Comparison of ENCODE assay signal across 35 cellular contexts in genomic region chr11:84273541-84273940, GRCh38.
"Had no signal": no experiment of that assay in that cellular context is flagged by ENCODE, and none has a peak within 500 bp of the region (broad histone marks: within the 10 kb centered on the region; RNA-seq: fewer than 3 reads in every experiment).

No MANE protein-coding gene starts in this region.

- H3K4me3 Mint-ChIP-seq: activated B cell treated with CpG ODN at 0.5 μM for 24 hours; activated CD4-positive, alpha-beta memory T cell treated with anti-CD3 and anti-CD28 coated beads, Interleukin-2, amount 10 ng/mL, durations not matched to agents 7 days and 5 days; activated CD4-positive, alpha-beta T cell treated with anti-CD3 and anti-CD28 coated beads, Interleukin-2, amount 10 ng/mL, durations not matched to agents 24 days and 14 days; activated CD8-positive, alpha-beta memory T cell treated with anti-CD3 and anti-CD28 coated beads, Interleukin-2, amount 10 ng/mL, durations not matched to agents 7 days and 5 days; activated CD8-positive, alpha-beta T cell treated with anti-CD3 and anti-CD28 coated beads, Interleukin-2, amount 10 ng/mL, durations not matched to agents 7 days and 5 days; activated naive CD4-positive, alpha-beta T cell treated with anti-CD3 and anti-CD28 coated beads for 36 hours; activated naive CD4-positive, alpha-beta T cell treated with anti-CD3 and anti-CD28 coated beads, Interleukin-2, amount 50 U/mL, for 24 hours; activated naive CD8-positive, alpha-beta T cell; activated naive CD8-positive, alpha-beta T cell treated with anti-CD3 and anti-CD28 coated beads, Interleukin-2, amount 10 ng/mL, durations not matched to agents 7 days and 5 days; activated naive CD8-positive, alpha-beta T cell treated with anti-CD3 and anti-CD28 coated beads, Interleukin-2, amount 50 U/mL, for 24 hours; activated T-cell treated with anti-CD3 and anti-CD28 coated beads, Interleukin-2, amount 50 U/mL, for 4 hours; activated T-cell treated with anti-CD3 and anti-CD28 coated beads, Interleukin-2, amount 50 U/mL, for 72 hours; activated T-helper 1 cell treated with anti-CD3 and anti-CD28 coated beads, Interleukin-12 subunit alpha, Interleukin-12 subunit beta, Interleukin-2, Interleukin-4 antibody, amounts not matched to agents 30 ng/mL and 10 ng/mL and 1 ng/mL, durations not matched to agents 14 hours and 24 hours and 36 hours; activated T-helper 17 cell treated with anti-CD3 and anti-CD28 coated beads, Interleukin-2, amount 50 U/mL, for 72 hours; brain; T-helper 1 cell treated with Interleukin-12 subunit alpha and Interleukin-12 subunit beta and Interleukin-4 antibody, amounts not matched to agents 30 μg/mL and 1 μg/mL, for 36 hours; T-helper 2 cell treated with Interferon-gamma antibody and Interleukin-4, amounts not matched to agents 5 μg/mL and 100 μg/mL, for 36 hours had no signal

- H3K27ac Mint-ChIP-seq: activated B cell treated with CpG ODN at 0.5 μM for 24 hours; activated CD4-positive, alpha-beta memory T cell treated with anti-CD3 and anti-CD28 coated beads, Interleukin-2, amount 10 ng/mL, durations not matched to agents 7 days and 5 days; activated CD4-positive, alpha-beta T cell treated with anti-CD3 and anti-CD28 coated beads, Interleukin-2, amount 10 ng/mL, durations not matched to agents 24 days and 14 days; activated CD8-positive, alpha-beta memory T cell treated with anti-CD3 and anti-CD28 coated beads, Interleukin-2, amount 10 ng/mL, durations not matched to agents 7 days and 5 days; activated CD8-positive, alpha-beta T cell treated with anti-CD3 and anti-CD28 coated beads, Interleukin-2, amount 10 ng/mL, durations not matched to agents 7 days and 5 days; activated naive CD4-positive, alpha-beta T cell treated with anti-CD3 and anti-CD28 coated beads for 36 hours; activated naive CD4-positive, alpha-beta T cell treated with anti-CD3 and anti-CD28 coated beads, Interleukin-2, amount 50 U/mL, for 24 hours; activated naive CD8-positive, alpha-beta T cell; activated naive CD8-positive, alpha-beta T cell treated with anti-CD3 and anti-CD28 coated beads, Interleukin-2, amount 10 ng/mL, durations not matched to agents 7 days and 5 days; activated naive CD8-positive, alpha-beta T cell treated with anti-CD3 and anti-CD28 coated beads, Interleukin-2, amount 50 U/mL, for 24 hours; activated T-cell treated with anti-CD3 and anti-CD28 coated beads, Interleukin-2, amount 50 U/mL, for 72 hours; activated T-helper 1 cell treated with anti-CD3 and anti-CD28 coated beads, Interleukin-12 subunit alpha, Interleukin-12 subunit beta, Interleukin-2, Interleukin-4 antibody, amounts not matched to agents 30 ng/mL and 10 ng/mL and 1 ng/mL, durations not matched to agents 14 hours and 24 hours and 36 hours; activated T-helper 17 cell treated with anti-CD3 and anti-CD28 coated beads, Interleukin-2, amount 50 U/mL, for 72 hours; brain; T-helper 1 cell treated with Interleukin-12 subunit alpha and Interleukin-12 subunit beta and Interleukin-4 antibody, amounts not matched to agents 30 μg/mL and 1 μg/mL, for 36 hours; T-helper 2 cell treated with Interferon-gamma antibody and Interleukin-4, amounts not matched to agents 5 μg/mL and 100 μg/mL, for 36 hours had no signal

- H3K36me3 Mint-ChIP-seq: activated CD8-positive, alpha-beta memory T cell treated with anti-CD3 and anti-CD28 coated beads, Interleukin-2, amount 10 ng/mL, durations not matched to agents 7 days and 5 days; activated naive CD4-positive, alpha-beta T cell treated with anti-CD3 and anti-CD28 coated beads, Interleukin-2, amount 50 U/mL, for 24 hours; activated naive CD8-positive, alpha-beta T cell; activated naive CD8-positive, alpha-beta T cell treated with anti-CD3 and anti-CD28 coated beads, Interleukin-2, amount 10 ng/mL, durations not matched to agents 7 days and 5 days; brain had no signal

- H3K9me3 Mint-ChIP-seq: brain had no signal

- H3K4me3 ChIP-seq: cardiac muscle cell had no signal

- H3K27me3 Mint-ChIP-seq: activated B cell treated with CpG ODN at 0.5 μM for 24 hours; activated CD4-positive, alpha-beta memory T cell treated with anti-CD3 and anti-CD28 coated beads, Interleukin-2, amount 10 ng/mL, durations not matched to agents 7 days and 5 days; activated CD4-positive, alpha-beta T cell treated with anti-CD3 and anti-CD28 coated beads, Interleukin-2, amount 10 ng/mL, durations not matched to agents 24 days and 14 days; activated CD8-positive, alpha-beta memory T cell treated with anti-CD3 and anti-CD28 coated beads, Interleukin-2, amount 10 ng/mL, durations not matched to agents 7 days and 5 days; activated naive CD4-positive, alpha-beta T cell treated with anti-CD3 and anti-CD28 coated beads, Interleukin-2, amount 50 U/mL, for 24 hours; activated naive CD8-positive, alpha-beta T cell; activated naive CD8-positive, alpha-beta T cell treated with anti-CD3 and anti-CD28 coated beads, Interleukin-2, amount 10 ng/mL, durations not matched to agents 7 days and 5 days; activated naive CD8-positive, alpha-beta T cell treated with anti-CD3 and anti-CD28 coated beads, Interleukin-2, amount 50 U/mL, for 24 hours; activated T-helper 17 cell treated with anti-CD3 and anti-CD28 coated beads, Interleukin-2, amount 50 U/mL, for 72 hours had no signal

- H3K4me1 Mint-ChIP-seq: activated B cell treated with CpG ODN at 0.5 μM for 24 hours; activated CD4-positive, alpha-beta memory T cell treated with anti-CD3 and anti-CD28 coated beads, Interleukin-2, amount 10 ng/mL, durations not matched to agents 7 days and 5 days; activated CD4-positive, alpha-beta T cell treated with anti-CD3 and anti-CD28 coated beads, Interleukin-2, amount 10 ng/mL, durations not matched to agents 24 days and 14 days; activated CD8-positive, alpha-beta memory T cell treated with anti-CD3 and anti-CD28 coated beads, Interleukin-2, amount 10 ng/mL, durations not matched to agents 7 days and 5 days; activated naive CD4-positive, alpha-beta T cell treated with anti-CD3 and anti-CD28 coated beads, Interleukin-2, amount 50 U/mL, for 24 hours; activated naive CD8-positive, alpha-beta T cell treated with anti-CD3 and anti-CD28 coated beads, Interleukin-2, amount 10 ng/mL, durations not matched to agents 7 days and 5 days; activated naive CD8-positive, alpha-beta T cell treated with anti-CD3 and anti-CD28 coated beads, Interleukin-2, amount 50 U/mL, for 24 hours; activated T-helper 17 cell treated with anti-CD3 and anti-CD28 coated beads, Interleukin-2, amount 50 U/mL, for 72 hours; brain had no signal

- H3K27me3 ChIP-seq: cardiac muscle cell had no signal

- DNase-seq: activated B cell treated with CpG ODN at 0.5 μM for 24 hours; activated CD4-positive, alpha-beta memory T cell treated with anti-CD3 and anti-CD28 coated beads, Interleukin-2, amount 10 ng/mL, durations not matched to agents 7 days and 5 days; activated CD4-positive, alpha-beta T cell treated with anti-CD3 and anti-CD28 coated beads for 4 hours; activated CD4-positive, alpha-beta T cell treated with anti-CD3 and anti-CD28 coated beads, Interleukin-2, amount 10 ng/mL, durations not matched to agents 24 days and 14 days; activated CD4-positive, alpha-beta T cell treated with anti-CD3 and anti-CD28 coated beads, Interleukin-2, amount 50 U/mL, for 1 hour; activated CD4-positive, alpha-beta T cell treated with anti-CD3 and anti-CD28 coated beads, Interleukin-2, amount 50 U/mL, for 48 hours; activated CD4-positive, CD25-positive, alpha-beta regulatory T cell treated with anti-CD3 and anti-CD28 coated beads, Interleukin-2, amount 50 U/mL, for 72 hours; activated CD8-positive, alpha-beta memory T cell treated with anti-CD3 and anti-CD28 coated beads for 24 hours; activated CD8-positive, alpha-beta memory T cell treated with anti-CD3 and anti-CD28 coated beads, Interleukin-2, amount 10 ng/mL, durations not matched to agents 7 days and 5 days; activated CD8-positive, alpha-beta memory T cell treated with anti-CD3 and anti-CD28 coated beads, Interleukin-2, amount 50 U/mL, for 48 hours; activated CD8-positive, alpha-beta T cell treated with anti-CD3 and anti-CD28 coated beads, Interleukin-2, amount 10 ng/mL, durations not matched to agents 7 days and 5 days; activated effector memory CD4-positive, alpha-beta T cell treated with anti-CD3 and anti-CD28 coated beads, Interleukin-2, amount 50 U/mL, for 16 hours; activated gamma-delta T cell treated with Interleukin-2 at 50 U/mL for 16 hours; activated naive CD4-positive, alpha-beta T cell; activated naive CD4-positive, alpha-beta T cell treated with anti-CD3 and anti-CD28 coated beads for 36 hours; activated naive CD8-positive, alpha-beta T cell treated with anti-CD3 and anti-CD28 coated beads, Interleukin-2, amount 10 ng/mL, durations not matched to agents 7 days and 5 days; activated naive CD8-positive, alpha-beta T cell treated with anti-CD3 and anti-CD28 coated beads, Interleukin-2, amount 50 U/mL, for 24 hours; activated T-cell treated with anti-CD3 and anti-CD28 coated beads, Interleukin-2, amount 50 U/mL, for 4 hours; activated T-cell treated with anti-CD3 and anti-CD28 coated beads, Interleukin-2, amount 50 U/mL, for 72 hours; amygdala; aorta; central memory CD4-positive, alpha-beta T cell; SW 1271; T-helper 1 cell; T-helper 2 cell; T-helper 9 cell had no signal

- H3K27ac ChIP-seq: cardiac muscle cell, VCaP had no signal
